In genomic region chr2:202669841-202670240, GRCh38 we compare ENCODE assay signal across 15 cellular contexts. TPM values are rescaled to one million over a fixed set of nuclear protein-coding genes. Genes with fewer than 3 reads are reported as not detected.
DNase-seq lines count a peak whose midpoint lies in the region; ATAC-seq and TF ChIP-seq lines count a peak whose summit lies in the region.
"Had no signal": no experiment of that assay in that cellular context is flagged by ENCODE, and none has a peak within 500 bp of the region (broad histone marks: within the 10 kb centered on the region; RNA-seq: fewer than 3 reads in every experiment).

No MANE protein-coding gene starts in this region.

- intact Hi-C loops in natural killer cell (cut with micrococcal nuclease): no loop called here

- peak overlapping the region; percentile 7 for H3K4me3 Mint-ChIP-seq in natural killer cell treated with Interleukin-12 subunit alpha and Interleukin-12 subunit beta and Interleukin-15 and Interleukin-18, amount 100 ng/mL, for 72 hours
- no peak overlapping the region for H3K4me3 Mint-ChIP-seq in natural killer cell
- H3K4me3 Mint-ChIP-seq: dendritic cell treated with granulocyte-macrophage colony-stimulating factor and Interleukin-4, amounts not matched to agents 40 ng/mL and 50 ng/mL, for 4 days; nephron progenitor cell had no signal

- TF ChIP-seq EP300 in gastroesophageal sphincter (IDR thresholded peaks at IDR 0.05): no peak

- H3K27ac ChIP-seq in KOPT-K1 (ENCODE audit: low read depth, low read length, poor library complexity, severe bottlenecking): peak overlapping the region; percentile 7
- H3K27ac ChIP-seq in subcutaneous abdominal adipose tissue (ENCODE audit: low read depth, low read length): peak overlapping the region; percentile 44
- H3K27ac ChIP-seq in gastroesophageal sphincter: no peak overlapping the region
- H3K27ac ChIP-seq: ascending aorta, BLaER1, HL-60 had no signal

- no peaks in the 10 kb centered on the region for H3K36me3 ChIP-seq in KOPT-K1 (ENCODE audit: insufficient read depth, low read length)
- H3K36me3 ChIP-seq in subcutaneous abdominal adipose tissue (ENCODE audit: control insufficient read depth in 5 of 5, insufficient read depth in 5 of 5, low read length in 5 of 5): no peaks in the 10 kb centered on the region
- H3K36me3 ChIP-seq in gastroesophageal sphincter: no peaks in the 10 kb centered on the region
- H3K36me3 ChIP-seq: ascending aorta had no signal

- no peaks in the 10 kb centered on the region for H3K27me3 Mint-ChIP-seq in natural killer cell treated with Interleukin-12 subunit alpha and Interleukin-12 subunit beta and Interleukin-15 and Interleukin-18, amount 100 ng/mL, for 72 hours
- no peaks in the 10 kb centered on the region for H3K27me3 Mint-ChIP-seq in natural killer cell (ENCODE audit: low read depth in 2 of 2)
- H3K27me3 Mint-ChIP-seq: dendritic cell treated with granulocyte-macrophage colony-stimulating factor and Interleukin-4, amounts not matched to agents 40 ng/mL and 50 ng/mL, for 4 days had no signal

- 86% methylated on average over 1 of the region's 1 CpG; no CpG with 5 or more reads in 1 of the 2 donors for WGBS in gastroesophageal sphincter (ENCODE audit: low coverage in 1 of 2), 2 donors

- no peaks in the 10 kb centered on the region for H3K36me3 Mint-ChIP-seq in natural killer cell treated with Interleukin-12 subunit alpha and Interleukin-12 subunit beta and Interleukin-15 and Interleukin-18, amount 100 ng/mL, for 72 hours
- no peaks in the 10 kb centered on the region for H3K36me3 Mint-ChIP-seq in natural killer cell

- no peak overlapping the region for H3K4me3 ChIP-seq in subcutaneous abdominal adipose tissue (ENCODE audit: low read depth in 1 of 5, low read length in 5 of 5)
- no peak overlapping the region for H3K4me3 ChIP-seq in gastroesophageal sphincter
- H3K4me3 ChIP-seq: ascending aorta, BLaER1 had no signal

- no peak for ATAC-seq in natural killer cell treated with Interleukin-12 subunit alpha and Interleukin-12 subunit beta and Interleukin-15 and Interleukin-18, amount 100 ng/mL, for 72 hours
- no peak for ATAC-seq in natural killer cell
- ATAC-seq in gastroesophageal sphincter: no peak

- H3K9me3 Mint-ChIP-seq in natural killer cell treated with Interleukin-12 subunit alpha and Interleukin-12 subunit beta and Interleukin-15 and Interleukin-18, amount 100 ng/mL, for 72 hours: no peaks in the 10 kb centered on the region
- H3K9me3 Mint-ChIP-seq in natural killer cell: no peaks in the 10 kb centered on the region
- H3K9me3 Mint-ChIP-seq: dendritic cell treated with granulocyte-macrophage colony-stimulating factor and Interleukin-4, amounts not matched to agents 40 ng/mL and 50 ng/mL, for 4 days had no signal

- TF ChIP-seq CTCF in natural killer cell (IDR thresholded peaks at IDR 0.05) (no peak), gastroesophageal sphincter (IDR thresholded peaks at IDR 0.05) (no peak)

- no peak overlapping the region for H3K9ac ChIP-seq in subcutaneous abdominal adipose tissue (ENCODE audit: low read length in 5 of 5)
- H3K9ac ChIP-seq: BLaER1 had no signal

- peaks cover 12 to 20% of the 10 kb centered on the region in 2 donors for H3K4me1 Mint-ChIP-seq in natural killer cell treated with Interleukin-12 subunit alpha and Interleukin-12 subunit beta and Interleukin-15 and Interleukin-18, amount 100 ng/mL, for 72 hours (ENCODE audit: low read depth in 2 of 2)
- H3K4me1 Mint-ChIP-seq in natural killer cell: peaks cover 22 to 35% of the 10 kb centered on the region in 2 donors
- H3K4me1 Mint-ChIP-seq: nephron progenitor cell had no signal

- no peak overlapping the region for H3K27ac Mint-ChIP-seq in natural killer cell treated with Interleukin-12 subunit alpha and Interleukin-12 subunit beta and Interleukin-15 and Interleukin-18, amount 100 ng/mL, for 72 hours
- H3K27ac Mint-ChIP-seq in natural killer cell: peak overlapping the region in 1 of 2 donors; percentile 59
- H3K27ac Mint-ChIP-seq: dendritic cell treated with granulocyte-macrophage colony-stimulating factor and Interleukin-4, amounts not matched to agents 40 ng/mL and 50 ng/mL, for 4 days; nephron progenitor cell had no signal

- H3K9me3 ChIP-seq in KOPT-K1 (ENCODE audit: insufficient read depth, low read length, poor library complexity, severe bottlenecking): peaks cover 4% of the 10 kb centered on the region
- H3K9me3 ChIP-seq in subcutaneous abdominal adipose tissue (ENCODE audit: control insufficient read depth in 5 of 5, low read length in 5 of 5): no peaks in the 10 kb centered on the region
- H3K9me3 ChIP-seq in gastroesophageal sphincter: no peaks in the 10 kb centered on the region
- H3K9me3 ChIP-seq: ascending aorta had no signal

- DNase-seq in natural killer cell treated with Interleukin-12 subunit alpha and Interleukin-12 subunit beta and Interleukin-15 and Interleukin-18, amount 100 ng/mL, for 72 hours (ENCODE audit: low spot score): no peak
- no peak for DNase-seq in natural killer cell
- DNase-seq in amniotic epithelial cell (ENCODE audit: low read depth): peak; percentile 86
- no peak for DNase-seq in AG08396 (ENCODE audit: low spot score)
- no peak for DNase-seq in NCI-H1048 (lab: John Stamatoyannopoulos, UW)
- DNase-seq: nephron progenitor cell, retina, T-helper 9 cell had no signal

- no peaks in the 10 kb centered on the region for H3K27me3 ChIP-seq in subcutaneous abdominal adipose tissue (ENCODE audit: control insufficient read depth in 5 of 5, insufficient read depth in 4 of 5, low read length in 5 of 5)
- H3K27me3 ChIP-seq in gastroesophageal sphincter: no peaks in the 10 kb centered on the region
- H3K27me3 ChIP-seq: ascending aorta, BLaER1 had no signal

- TF ChIP-seq POLR2A in gastroesophageal sphincter (IDR thresholded peaks at IDR 0.05): no peak

- H3K4me1 ChIP-seq in subcutaneous abdominal adipose tissue (ENCODE audit: control insufficient read depth in 5 of 5, insufficient read depth in 5 of 5, low read length in 5 of 5): peaks cover 0 to 5% (median 2%) of the 10 kb centered on the region in 5 donors
- no peaks in the 10 kb centered on the region for H3K4me1 ChIP-seq in gastroesophageal sphincter
- H3K4me1 ChIP-seq: ascending aorta had no signal

RNA-seq across cellular contexts. Expression of gene FAM117B, which starts 35.1 kb away (rescaled TPM):
- 1 to 10 TPM; 1.5 to 3.0 TPM for total RNA-seq in natural killer cell treated with Interleukin-12 subunit alpha and Interleukin-12 subunit beta and Interleukin-15 and Interleukin-18, amount 100 ng/mL, for 72 hours
- total RNA-seq in natural killer cell: 10 to 100 TPM; 11.6 to 14.2 (median 13.1) TPM
- 1 to 10 TPM; 3.6 to 9.7 (median 4.6) TPM for total RNA-seq in gastroesophageal sphincter

Comparison
In these comparisons a context has a peak if more than half of its experiments do, and no peak if none do; other contexts are left out.
1. H3K27ac ChIP-seq: peak in KOPT-K1 (single experiment) and subcutaneous abdominal adipose tissue (single experiment); none in gastroesophageal sphincter (0 of 4).